17 cellular contexts compared by ENCODE assay signal in the genomic region with DNA sequence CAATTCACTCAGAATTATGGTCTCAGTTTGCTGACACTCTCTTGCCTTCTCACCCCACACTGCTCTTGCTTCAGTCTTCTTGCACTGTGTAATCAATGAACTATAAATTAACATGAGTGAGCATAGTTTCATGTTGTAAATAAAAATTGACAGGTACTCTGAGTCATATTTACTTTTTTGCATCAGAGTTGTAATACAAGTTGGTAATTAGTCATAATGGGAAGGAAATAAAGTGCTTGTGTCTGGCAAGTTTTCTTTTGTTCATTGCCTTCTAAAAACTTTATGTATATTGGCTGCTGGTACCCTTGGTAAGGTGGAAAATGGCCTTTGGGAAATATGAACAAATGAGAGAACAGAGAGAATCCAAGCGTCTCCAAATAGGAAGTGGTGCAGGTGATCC.
DNase-seq lines count a peak whose midpoint lies in the region; TF ChIP-seq lines count a peak whose summit lies in the region.
"Had no signal": no experiment of that assay in that cellular context is flagged by ENCODE, and none has a peak within 500 bp of the region (broad histone marks: within the 10 kb centered on the region; RNA-seq: fewer than 3 reads in every experiment).

No MANE protein-coding gene starts in this region.

- no peak overlapping the region for H3K27ac ChIP-seq in mammary epithelial cell (ENCODE audit: insufficient read depth, low read depth, low read length)
- H3K27ac ChIP-seq: C4-2B, SJCRH30 had no signal

- intact Hi-C loops in mammary epithelial cell (cut with micrococcal nuclease) = no loop called here
- intact Hi-C loops in MCF 10A (cut with micrococcal nuclease) = no loop called here

- WGBS in mammary epithelial cell (ENCODE audit: low coverage, missing lambda C conversion rate) = 100% methylated on average over 1 of the region's 1 CpG

- H3K36me3 Mint-ChIP-seq in MCF 10A (ENCODE audit: insufficient read depth, unreplicated experiment) = no peaks in the 10 kb centered on the region

- in situ Hi-C loops in mammary epithelial cell (cut with MboI; ENCODE audit: low sequenced_read_pairs in 2 of 2) = no loop called here

- no peak overlapping the region for H2AFZ ChIP-seq in mammary epithelial cell (ENCODE audit: low read depth, low read length)

- no peaks in the 10 kb centered on the region for H3K36me3 ChIP-seq in mammary epithelial cell (ENCODE audit: insufficient read depth, low read length)
- H3K36me3 ChIP-seq: SJCRH30 had no signal

- no peaks in the 10 kb centered on the region for H4K20me1 ChIP-seq in mammary epithelial cell (ENCODE audit: insufficient read depth, low read length)

- H3K4me2 ChIP-seq in mammary epithelial cell (ENCODE audit: insufficient read depth, low read depth, low read length) = no peak overlapping the region

- TF ChIP-seq CTCF in mammary epithelial cell (conservative IDR thresholded peaks at IDR 0.05 in 1 of 2, IDR thresholded peaks at IDR 0.05 in 1 of 2; ENCODE audit: extremely low read depth in 1 of 2, insufficient read depth in 1 of 2, low read depth in 1 of 2, low read length in 2 of 2) = no peak
- no peak for TF ChIP-seq CTCF in MCF 10A (IDR thresholded peaks at IDR 0.05; ENCODE audit: unreplicated experiment)

- no peak overlapping the region for H3K27ac Mint-ChIP-seq in MCF 10A (ENCODE audit: low read depth, unreplicated experiment)

- no peaks in the 10 kb centered on the region for H3K4me1 ChIP-seq in mammary epithelial cell (ENCODE audit: insufficient read depth, low read length)
- H3K4me1 ChIP-seq: Caco-2, SJCRH30 had no signal

- BruUV-seq in mammary epithelial cell (replicated peaks; lab: Mats Ljungman, UMichigan) (no TSS peak), MCF 10A (replicated peaks; lab: Mats Ljungman, UMichigan) (no TSS peak)

- CTCF ChIA-PET in mammary epithelial cell (lab: Charles Lee; ENCODE audit: low non-redundant PET) = no interaction called here
- CTCF ChIA-PET in MCF 10A (lab: Yijun Ruan, JAX) = no interaction called here

- no peaks in the 10 kb centered on the region for H3K9me3 ChIP-seq in mammary epithelial cell (replicated peaks; ENCODE audit: insufficient read depth, low read length)
- H3K9me3 ChIP-seq: Caco-2, SJCRH30 had no signal

- no peak overlapping the region for H3K9ac ChIP-seq in mammary epithelial cell (ENCODE audit: insufficient read depth, low read length)

- no peak overlapping the region for H3K4me3 Mint-ChIP-seq in MCF 10A (ENCODE audit: unreplicated experiment)

- H3K27me3 Mint-ChIP-seq in MCF 10A (ENCODE audit: insufficient read depth, unreplicated experiment) = peaks cover 26% of the 10 kb centered on the region

- DNase-seq in mammary epithelial cell = peak; percentile 64
- DNase-seq in MCF 10A (ENCODE audit: unreplicated experiment) = no peak
- peak; percentile 54 for DNase-seq in NCI-H1105 treated with DMSO at 0.1 percent for 48 hours (lab: John Stamatoyannopoulos, UW)
- DNase-seq in dermis blood vessel endothelial cell = peak; percentile 41
- peak; percentile 44 for DNase-seq in renal cortical epithelial cell (ENCODE audit: low read depth)
- DNase-seq in NCI-H1694 (lab: John Stamatoyannopoulos, UW) = no peak
- DNase-seq in NCI-H2227 treated with DMSO at 0.1 percent for 48 hours (lab: John Stamatoyannopoulos, UW) = no peak
- no peak for DNase-seq in NAMALWA (ENCODE audit: low spot score)
- DNase-seq: Caco-2, DMS79, GDM1, GOT3, IMR-90, Kasumi-1, NCI-H2171, SJCRH30 had no signal

- no peak overlapping the region for H3K4me3 ChIP-seq in mammary epithelial cell (replicated peaks in 1 of 3; ENCODE audit: insufficient read depth in 1 of 3, low read depth in 2 of 3, low read length in 3 of 3)
- H3K4me3 ChIP-seq: SJCRH30 had no signal

- H3K4me1 Mint-ChIP-seq in MCF 10A (ENCODE audit: insufficient read depth, unreplicated experiment) = no peaks in the 10 kb centered on the region

- no peaks in the 10 kb centered on the region for H3K79me2 ChIP-seq in mammary epithelial cell (ENCODE audit: insufficient read depth, low read length)

- dilution Hi-C loops in mammary epithelial cell (cut with HindIII; ENCODE audit: low sequenced_read_pairs) = no loop called here

- H3K9me3 Mint-ChIP-seq in MCF 10A (ENCODE audit: unreplicated experiment) = no peaks in the 10 kb centered on the region

- POLR2A ChIA-PET in MCF 10A (lab: Yijun Ruan, JAX) = interaction anchor here (0.5 kb wide), 1 partner anchor 75 kb away, joined by 3 read pairs; no protein-coding TSS in a partner anchor

- H3K27me3 ChIP-seq in mammary epithelial cell (ENCODE audit: insufficient read depth, low read length) = no peaks in the 10 kb centered on the region
- H3K27me3 ChIP-seq: SJCRH30 had no signal

Comparison
In these comparisons a context has a peak if more than half of its experiments do, and no peak if none do; other contexts are left out.
1. DNase-seq: peak in mammary epithelial cell (single experiment), NCI-H1105 treated with DMSO at 0.1 percent for 48 hours (single experiment), dermis blood vessel endothelial cell (single experiment) and renal cortical epithelial cell (single experiment); none in MCF 10A (single experiment), NCI-H1694 (single experiment), NCI-H2227 treated with DMSO at 0.1 percent for 48 hours (single experiment) and NAMALWA (single experiment).